ENCODE assay signal across 25 cellular contexts in genomic region chr9:26748449-26749058, GRCh38.
A peak's percentile ranks its signal among the peaks of the same experiment; 100 is the strongest.
DNase-seq lines count a peak whose midpoint lies in the region; ATAC-seq, FAIRE-seq and TF ChIP-seq lines count a peak whose summit lies in the region.
"Had no signal": no experiment of that assay in that cellular context is flagged by ENCODE, and none has a peak within 500 bp of the region (broad histone marks: within the 10 kb centered on the region; RNA-seq: fewer than 3 reads in every experiment).

No MANE protein-coding gene starts in this region.

- no peak overlapping the region for H3K4ac ChIP-seq in H1 (replicated peaks; ENCODE audit: insufficient read length, low read depth, low read length)

- no peak for ATAC-seq in GM18861 (IDR thresholded peaks at IDR 0.05; ENCODE audit: unreplicated experiment)
- ATAC-seq: Right ventricle myocardium inferior had no signal

- 65% methylated on average over 4 of the region's 4 CpGs for WGBS in mammary epithelial cell (ENCODE audit: low coverage, missing lambda C conversion rate)
- WGBS in H1 (ENCODE audit: extremely low coverage in 1 of 2, insufficient coverage in 1 of 2, insufficient read length in 1 of 2, insufficient replicate concordance in 2 of 2, low coverage in 1 of 2, low lambda C conversion rate in 2 of 2, missing lambda C conversion rate in 1 of 2), 2 experiments = 92% methylated on average over 4 of the region's 4 CpGs; no CpG with 5 or more reads in 1 of the 2 experiments

- H3K9ac ChIP-seq in mammary epithelial cell (ENCODE audit: insufficient read depth, low read length) = no peak overlapping the region
- H3K9ac ChIP-seq in H1 (replicated peaks in 1 of 4; ENCODE audit: extremely low read depth in 1 of 4, low read depth in 3 of 4, low read length in 3 of 4) = no peak overlapping the region
- no peak overlapping the region for H3K9ac ChIP-seq in neural progenitor cell
- H3K9ac ChIP-seq: GM23248 had no signal

- H3K9me3 Mint-ChIP-seq in MCF 10A (ENCODE audit: unreplicated experiment) (no peaks in the 10 kb centered on the region), neural progenitor cell (no peaks in the 10 kb centered on the region)

- H4K8ac ChIP-seq in H1 (ENCODE audit: extremely low read depth, insufficient read depth, low read length) = no peak overlapping the region

- H3F3A ChIP-seq in neural progenitor cell (ENCODE audit: low read depth) = peaks cover 5% of the 10 kb centered on the region

- POLR2A ChIA-PET in MCF 10A (lab: Yijun Ruan, JAX) (no interaction called here), H1 (lab: Charles Lee; ENCODE audit: partially characterized antibody) (interaction anchor here (1.6 kb wide), 1 partner anchor 10 kb away, joined by 6 read pairs; no protein-coding TSS in a partner anchor)

- H3K79me1 ChIP-seq in H1 (ENCODE audit: low read depth, low read length) = no peaks in the 10 kb centered on the region

- H3K9me3 ChIP-seq in mammary epithelial cell (replicated peaks; ENCODE audit: insufficient read depth, low read length) = no peaks in the 10 kb centered on the region
- no peaks in the 10 kb centered on the region; a peak in 1 of 4 replicates for H3K9me3 ChIP-seq in H1 (ENCODE audit: insufficient read depth in 2 of 2, low read depth in 1 of 2, low read length in 1 of 2)
- no peaks in the 10 kb centered on the region for H3K9me3 ChIP-seq in neural progenitor cell (ENCODE audit: low read depth)
- H3K9me3 ChIP-seq in osteoblast (ENCODE audit: low read depth, low read length) = no peaks in the 10 kb centered on the region
- H3K9me3 ChIP-seq: MG63 had no signal

- peak overlapping the region; percentile 54; the same call in 1 of the 2 replicates for H2BK20ac ChIP-seq in H1 (ENCODE audit: low read length)

- H3K4me3 Mint-ChIP-seq in MCF 10A (ENCODE audit: unreplicated experiment) = no peak overlapping the region
- H3K4me3 Mint-ChIP-seq in neural progenitor cell = no peak overlapping the region
- H3K4me3 Mint-ChIP-seq: CD14-positive monocyte had no signal

- H2BK12ac ChIP-seq in H1 (ENCODE audit: low read depth, low read length) = peak overlapping the region; percentile 0; the same call in 1 of the 2 replicates

- no peaks in the 10 kb centered on the region for H3K23me2 ChIP-seq in H1 (ENCODE audit: low read depth, low read length)

- DNase-seq in mammary epithelial cell (no peak), MCF 10A (ENCODE audit: unreplicated experiment) (no peak), H1 (ENCODE audit: low read depth in 1 of 2, low spot score in 2 of 2) (no peak), neural progenitor cell (ENCODE audit: low spot score) (peak; percentile 40), NCI-H69 (lab: John Stamatoyannopoulos, UW) (no peak), NOMO-1 (lab: John Stamatoyannopoulos, UW; ENCODE audit: unreplicated experiment in 2 of 2) (no peak), osteoblast (ENCODE audit: insufficient read length, low spot score, missing footprints) (no peak)
- DNase-seq: AML-193; DMS79; GM23248; IMR-90; MG63; NCI-H1048; NCI-H1436; NCI-H2029; NCI-H2171; NCI-H446; NCI-H748 treated with DMSO at 0.1 percent for 48 hours; NK-92 treated with Interleukin-12 subunit alpha and Interleukin-12 subunit beta, amount 100 ng/mL, for 24 hours had no signal

- no peak overlapping the region for H3K4me2 ChIP-seq in mammary epithelial cell (ENCODE audit: insufficient read depth, low read depth, low read length)
- H3K4me2 ChIP-seq in H1 (ENCODE audit: insufficient read depth in 1 of 2, low read depth in 2 of 2, low read length in 2 of 2) = no peak overlapping the region
- no peak overlapping the region for H3K4me2 ChIP-seq in neural progenitor cell
- no peak overlapping the region for H3K4me2 ChIP-seq in osteoblast (ENCODE audit: insufficient read depth, low read length)

- H2BK15ac ChIP-seq in H1 (ENCODE audit: low read length) = no peak overlapping the region

- H4K20me1 ChIP-seq in mammary epithelial cell (ENCODE audit: insufficient read depth, low read length) (no peaks in the 10 kb centered on the region), H1 (replicated peaks in 1 of 2; ENCODE audit: control insufficient read depth in 1 of 2, insufficient read depth in 2 of 2, low read length in 2 of 2) (no peaks in the 10 kb centered on the region), neural progenitor cell (ENCODE audit: low read depth) (no peaks in the 10 kb centered on the region), osteoblast (ENCODE audit: insufficient read depth, low read length) (no peaks in the 10 kb centered on the region)

- BruUV-seq in mammary epithelial cell (replicated peaks; lab: Mats Ljungman, UMichigan) (no TSS peak), MCF 10A (replicated peaks; lab: Mats Ljungman, UMichigan) (no TSS peak)

- H3K4me1 Mint-ChIP-seq in MCF 10A (ENCODE audit: insufficient read depth, unreplicated experiment) (peaks cover 9% of the 10 kb centered on the region), neural progenitor cell (peaks cover 20% of the 10 kb centered on the region)
- H3K4me1 Mint-ChIP-seq: CD14-positive monocyte had no signal

- H3K18ac ChIP-seq in H1 (ENCODE audit: extremely low read depth, low read length) = peak overlapping the region; percentile 19; the same call in 1 of the 2 replicates

- no peak overlapping the region for H4K91ac ChIP-seq in H1 (replicated peaks; ENCODE audit: insufficient read length, low read length)

- TF ChIP-seq CTCF in mammary epithelial cell (conservative IDR thresholded peaks at IDR 0.05 in 1 of 2, IDR thresholded peaks at IDR 0.05 in 1 of 2; ENCODE audit: extremely low read depth in 1 of 2, insufficient read depth in 1 of 2, low read depth in 1 of 2, low read length in 2 of 2) (no peak), MCF 10A (IDR thresholded peaks at IDR 0.05; ENCODE audit: unreplicated experiment) (no peak), H1 (IDR thresholded peaks at IDR 0.05; ENCODE audit: control extremely low read depth in 1 of 3, insufficient read depth in 1 of 3, low read depth in 1 of 3, low read length in 3 of 3) (no peak), neural progenitor cell (IDR thresholded peaks at IDR 0.05) (no peak), osteoblast (IDR thresholded peaks at IDR 0.05; ENCODE audit: extremely low read depth, low read depth, low read length) (no peak)

- FAIRE-seq in H1 (lab: Jason Lieb, UNC) = no peak
- FAIRE-seq: G401.6, RCC 7860 had no signal

- no peaks in the 10 kb centered on the region for H3K27me3 ChIP-seq in mammary epithelial cell (ENCODE audit: insufficient read depth, low read length)
- no peaks in the 10 kb centered on the region for H3K27me3 ChIP-seq in H1 (replicated peaks in 1 of 4; ENCODE audit: control insufficient read depth in 3 of 4, extremely low read depth in 1 of 4, insufficient read depth in 3 of 4, low read length in 3 of 4)
- no peaks in the 10 kb centered on the region for H3K27me3 ChIP-seq in neural progenitor cell
- H3K27me3 ChIP-seq in osteoblast (ENCODE audit: insufficient read depth, low read length) = no peaks in the 10 kb centered on the region
- H3K27me3 ChIP-seq: MG63 had no signal

- no peak for TF ChIP-seq POLR2A in H1 (IDR thresholded peaks at IDR 0.05; ENCODE audit: control extremely low read depth in 1 of 2, low read depth in 2 of 2, low read length in 2 of 2)

- H2AFZ ChIP-seq in mammary epithelial cell (ENCODE audit: low read depth, low read length) = peak overlapping the region; percentile 10
- H2AFZ ChIP-seq in H1 (ENCODE audit: low read length) = peak overlapping the region; percentile 46; the same call in 1 of the 2 replicates
- no peak overlapping the region for H2AFZ ChIP-seq in neural progenitor cell (replicated peaks)
- no peak overlapping the region for H2AFZ ChIP-seq in osteoblast (ENCODE audit: low read length)
- H2AFZ ChIP-seq: GM23248 had no signal

- H3K56ac ChIP-seq in H1 (replicated peaks; ENCODE audit: insufficient read length, low read depth, low read length) = no peak overlapping the region

- peak overlapping the region; percentile 59 for H2BK120ac ChIP-seq in H1 (replicated peaks; ENCODE audit: low read depth, low read length)

- H2AK5ac ChIP-seq in H1 (ENCODE audit: low read depth, low read length) = peak overlapping the region; percentile 7; the same call in 1 of the 2 replicates

- H3K23ac ChIP-seq in H1 (ENCODE audit: insufficient read length) = no peak overlapping the region

- in situ Hi-C loops in mammary epithelial cell (cut with MboI; ENCODE audit: low sequenced_read_pairs in 2 of 2) = loop anchor here (5.0 to 25.0 kb wide), 2 partner anchors 109 to 539 kb away; partner anchors contain the start of gene EQTN (in 1 of the 2)

- H3K27me3 Mint-ChIP-seq in MCF 10A (ENCODE audit: insufficient read depth, unreplicated experiment) (no peaks in the 10 kb centered on the region), neural progenitor cell (ENCODE audit: insufficient read depth, low read depth) (peaks cover 2% of the 10 kb centered on the region)

- H3K79me2 ChIP-seq in mammary epithelial cell (ENCODE audit: insufficient read depth, low read length) (no peaks in the 10 kb centered on the region), H1 (ENCODE audit: control insufficient read depth in 1 of 2, insufficient read depth in 2 of 2, low read length in 2 of 2) (no peaks in the 10 kb centered on the region), neural progenitor cell (ENCODE audit: low read depth) (no peaks in the 10 kb centered on the region), osteoblast (ENCODE audit: insufficient read depth, low read length) (no peaks in the 10 kb centered on the region)

- H3K27ac ChIP-seq in mammary epithelial cell (ENCODE audit: insufficient read depth, low read depth, low read length) (no peak overlapping the region), H1 (ENCODE audit: low read depth, low read length) (no peak overlapping the region), neural progenitor cell (no peak overlapping the region), osteoblast (ENCODE audit: low read depth, low read length) (no peak overlapping the region)
- H3K27ac ChIP-seq: 22Rv1, GM23248 had no signal

- H3K4me1 ChIP-seq in mammary epithelial cell (ENCODE audit: insufficient read depth, low read length) (peaks cover 3% of the 10 kb centered on the region), H1 (replicated peaks in 1 of 4; ENCODE audit: control insufficient read depth in 3 of 4, insufficient read depth in 4 of 4, low read length in 3 of 4) (peaks cover 0 to 6% (median 0%) of the 10 kb centered on the region in 4 experiments; a peak in 4 of 7 replicates), neural progenitor cell (peaks cover 4% of the 10 kb centered on the region), osteoblast (ENCODE audit: insufficient read depth, low read length) (no peaks in the 10 kb centered on the region)

- dilution Hi-C loops in mammary epithelial cell (cut with HindIII; ENCODE audit: low sequenced_read_pairs) = no loop called here

- no peak for TF ChIP-seq RAD21 in H1 (IDR thresholded peaks at IDR 0.05 in 1 of 2, conservative IDR thresholded peaks at IDR 0.05 in 1 of 2; ENCODE audit: low read depth in 2 of 2, low read length in 2 of 2)

- CTCF ChIA-PET in mammary epithelial cell (lab: Charles Lee; ENCODE audit: low non-redundant PET) (no interaction called here), MCF 10A (lab: Yijun Ruan, JAX) (interaction anchor here (0.8 kb wide), 1 partner anchor 43 kb away, joined by 6 read pairs; no protein-coding TSS in a partner anchor), H1 (lab: Charles Lee; ENCODE audit: partially characterized antibody) (interaction anchor here (1.2 to 2.2 kb wide), 2 partner anchors 9 to 68 kb away, joined by 3 to 8 read pairs; no protein-coding TSS in a partner anchor)

- intact Hi-C loops in mammary epithelial cell (cut with micrococcal nuclease) = loop anchor here (10.0 kb wide), 1 partner anchor 526 kb away; no protein-coding TSS in a partner anchor
- intact Hi-C loops in MCF 10A (cut with micrococcal nuclease) = no loop called here

- H3K36me3 ChIP-seq in mammary epithelial cell (ENCODE audit: insufficient read depth, low read length) = no peaks in the 10 kb centered on the region
- H3K36me3 ChIP-seq in H1 (ENCODE audit: control insufficient read depth in 2 of 4, insufficient read depth in 4 of 4, low read length in 3 of 4) = no peaks in the 10 kb centered on the region
- no peaks in the 10 kb centered on the region for H3K36me3 ChIP-seq in neural progenitor cell
- no peaks in the 10 kb centered on the region for H3K36me3 ChIP-seq in osteoblast (ENCODE audit: insufficient read depth, low read length)
- H3K36me3 ChIP-seq: MG63 had no signal

- H3K36me3 Mint-ChIP-seq in MCF 10A (ENCODE audit: insufficient read depth, unreplicated experiment) (no peaks in the 10 kb centered on the region), neural progenitor cell (peaks cover 2% of the 10 kb centered on the region)
- H3K36me3 Mint-ChIP-seq: CD14-positive monocyte had no signal

- no peak overlapping the region for H3K27ac Mint-ChIP-seq in MCF 10A (ENCODE audit: low read depth, unreplicated experiment)
- no peak overlapping the region for H3K27ac Mint-ChIP-seq in neural progenitor cell
- H3K27ac Mint-ChIP-seq: CD14-positive monocyte had no signal

- H3K14ac ChIP-seq in H1 (ENCODE audit: insufficient read length) = no peak overlapping the region

- TF ChIP-seq EP300 in H1 (IDR thresholded peaks at IDR 0.05; ENCODE audit: borderline replicate concordance in 1 of 2, low read depth in 2 of 2, low read length in 2 of 2) = no peak

- peak overlapping the region; percentile 68; the same call in 1 of the 2 replicates for H2BK5ac ChIP-seq in H1 (ENCODE audit: low read depth, low read length)

- H3K4me3 ChIP-seq in mammary epithelial cell (replicated peaks in 1 of 3; ENCODE audit: insufficient read depth in 1 of 3, low read depth in 2 of 3, low read length in 3 of 3) = no peak overlapping the region
- no peak overlapping the region for H3K4me3 ChIP-seq in H1 (ENCODE audit: extremely low read depth in 1 of 4, insufficient read depth in 2 of 4, low read depth in 3 of 4, low read length in 4 of 4)
- H3K4me3 ChIP-seq in neural progenitor cell = no peak overlapping the region
- no peak overlapping the region for H3K4me3 ChIP-seq in osteoblast (ENCODE audit: insufficient read depth, low read length)
- H3K4me3 ChIP-seq: GM23248, MG63 had no signal

- H4K5ac ChIP-seq in H1 (ENCODE audit: insufficient read length, low read depth, low read length) = no peak overlapping the region

Comparison
In these comparisons a context has a peak if more than half of its experiments do, and no peak if none do; other contexts are left out.
1. H2AFZ ChIP-seq: peak in mammary epithelial cell (single experiment) and H1 (single experiment); none in neural progenitor cell (single experiment) and osteoblast (single experiment).